ENCODE assay signal across 8 cellular contexts in the genomic region with DNA sequence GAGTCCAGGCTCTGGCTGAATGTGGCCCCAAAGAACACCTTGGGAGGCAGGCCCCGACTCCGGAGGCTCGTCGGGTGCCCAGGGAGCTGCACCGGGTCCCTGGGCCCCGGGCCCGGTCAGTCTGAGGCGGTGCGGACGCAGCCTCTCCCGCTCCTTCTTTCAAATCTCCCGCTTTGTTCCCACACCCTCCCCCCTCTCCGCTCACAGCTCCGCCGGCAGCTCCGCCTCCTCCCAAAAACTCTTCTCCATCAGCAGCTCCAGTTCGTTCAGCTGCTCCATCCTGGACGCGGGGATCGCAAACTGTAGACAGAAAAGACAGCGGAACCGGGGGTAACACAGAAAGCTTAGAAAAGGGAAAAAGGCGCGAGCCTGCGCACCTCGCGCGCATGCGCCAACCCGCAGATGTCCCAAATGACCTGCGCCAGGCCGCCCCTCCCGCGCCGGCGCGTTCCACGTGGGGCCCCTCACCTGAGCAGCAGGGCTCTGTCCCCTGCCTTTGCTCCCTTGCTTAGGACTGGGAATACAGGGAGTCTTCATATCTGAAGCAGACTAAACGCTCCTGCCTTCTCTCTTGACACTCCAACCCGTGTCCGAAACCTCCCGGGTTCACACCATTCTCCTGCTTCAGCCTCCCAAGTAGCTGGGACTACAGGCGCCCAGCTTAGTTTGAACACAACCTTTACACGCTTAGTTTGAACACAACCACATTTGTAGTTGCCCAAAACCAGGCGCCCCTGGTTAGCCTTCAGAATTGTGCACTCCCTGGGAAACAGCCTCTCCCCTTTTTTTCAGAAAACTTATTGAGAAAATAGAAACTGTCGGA. TPM values are rescaled to one million over a fixed set of nuclear protein-coding genes. Genes with fewer than 3 reads are reported as not detected.
DNase-seq lines count a peak whose midpoint lies in the region; ATAC-seq, FAIRE-seq and TF ChIP-seq lines count a peak whose summit lies in the region.

Gene DNA2 (minus strand): TSS at position 388 of the 823 bp plus-strand sequence. CDS start 109 bp downstream, at position 279.

- H3F3A ChIP-seq in DOHH2 (ENCODE audit: control insufficient read depth, insufficient read depth) = peaks cover 4% of the 10 kb centered on the region; the same call in 1 of the 2 replicates

- H3K4me2 ChIP-seq in DOHH2 (ENCODE audit: low read length) = peak within 1 kb of the TSS; percentile 59

- peaks cover 19% of the 10 kb centered on the region for H3K4me1 ChIP-seq in DOHH2 (ENCODE audit: control insufficient read depth, low read length)

- no peaks in the 10 kb centered on the region for H3K27me3 ChIP-seq in DOHH2 (ENCODE audit: control insufficient read depth, low read length)

- H3K27me3 Mint-ChIP-seq in activated T-helper 1 cell treated with anti-CD3 and anti-CD28 coated beads, Interleukin-12 subunit alpha, Interleukin-12 subunit beta, Interleukin-2, Interleukin-4 antibody, amounts not matched to agents 30 ng/mL and 10 ng/mL and 1 ng/mL, durations not matched to agents 14 hours and 24 hours and 36 hours (ENCODE audit: insufficient read depth) = no peaks in the 10 kb centered on the region
- no peaks in the 10 kb centered on the region for H3K27me3 Mint-ChIP-seq in naive thymus-derived CD8-positive, alpha-beta T cell

- H3K36me3 Mint-ChIP-seq in activated T-helper 1 cell treated with anti-CD3 and anti-CD28 coated beads, Interleukin-12 subunit alpha, Interleukin-12 subunit beta, Interleukin-2, Interleukin-4 antibody, amounts not matched to agents 30 ng/mL and 10 ng/mL and 1 ng/mL, durations not matched to agents 14 hours and 24 hours and 36 hours (ENCODE audit: low read depth) = peaks cover 15% of the 10 kb centered on the region
- H3K36me3 Mint-ChIP-seq in naive thymus-derived CD8-positive, alpha-beta T cell = peaks cover 0 to 2% (median 0%) of the 10 kb centered on the region in 3 donors

- H3K4me1 Mint-ChIP-seq in activated T-helper 1 cell treated with anti-CD3 and anti-CD28 coated beads, Interleukin-12 subunit alpha, Interleukin-12 subunit beta, Interleukin-2, Interleukin-4 antibody, amounts not matched to agents 30 ng/mL and 10 ng/mL and 1 ng/mL, durations not matched to agents 14 hours and 24 hours and 36 hours (ENCODE audit: low read depth) = peaks cover 25% of the 10 kb centered on the region
- H3K4me1 Mint-ChIP-seq in naive thymus-derived CD8-positive, alpha-beta T cell = peaks cover 6 to 23% (median 19%) of the 10 kb centered on the region in 4 donors

- peak within 1 kb of the TSS; percentile 95 for H3K27ac Mint-ChIP-seq in activated T-helper 1 cell treated with anti-CD3 and anti-CD28 coated beads, Interleukin-12 subunit alpha, Interleukin-12 subunit beta, Interleukin-2, Interleukin-4 antibody, amounts not matched to agents 30 ng/mL and 10 ng/mL and 1 ng/mL, durations not matched to agents 14 hours and 24 hours and 36 hours
- H3K27ac Mint-ChIP-seq in naive thymus-derived CD8-positive, alpha-beta T cell = peak within 1 kb of the TSS; percentile 40 to 94 (median 86)

- POLR2A ChIA-PET in naive thymus-derived CD8-positive, alpha-beta T cell (lab: Charles Lee) = interaction anchor here (0.7 to 1.0 kb wide), 2 partner anchors 65 to 707 kb away, joined by 3 to 4 read pairs; no protein-coding TSS in a partner anchor

- no peaks in the 10 kb centered on the region for H3K9me3 Mint-ChIP-seq in activated T-helper 1 cell treated with anti-CD3 and anti-CD28 coated beads, Interleukin-12 subunit alpha, Interleukin-12 subunit beta, Interleukin-2, Interleukin-4 antibody, amounts not matched to agents 30 ng/mL and 10 ng/mL and 1 ng/mL, durations not matched to agents 14 hours and 24 hours and 36 hours
- no peaks in the 10 kb centered on the region for H3K9me3 Mint-ChIP-seq in naive thymus-derived CD8-positive, alpha-beta T cell

- peaks cover 47% of the 10 kb centered on the region for H3K36me3 ChIP-seq in DOHH2 (ENCODE audit: control insufficient read depth, low read length)

- TF ChIP-seq CTCF in DOHH2 (IDR thresholded peaks at IDR 0.05; ENCODE audit: low read depth, low read length, poor library complexity, severe bottlenecking) = no peak

- peaks cover 54% of the 10 kb centered on the region for H3K79me2 ChIP-seq in DOHH2 (ENCODE audit: control insufficient read depth, low read length)

- H3K9me2 ChIP-seq in DOHH2 (replicated peaks; ENCODE audit: control insufficient read depth, low read length) = no peaks in the 10 kb centered on the region

- no peaks in the 10 kb centered on the region for H3K9me3 ChIP-seq in DOHH2 (ENCODE audit: control insufficient read depth, insufficient read depth, low read length)

- H3K4me3 ChIP-seq in DOHH2 (ENCODE audit: low read length) = peak within 1 kb of the TSS; percentile 80

- peak; percentile 82 for ATAC-seq in GM21723 (IDR thresholded peaks at IDR 0.05; ENCODE audit: unreplicated experiment)
- ATAC-seq in naive thymus-derived CD8-positive, alpha-beta T cell = peak; percentile 84 to 92

- peak within 1 kb of the TSS; percentile 96 for H3K4me3 Mint-ChIP-seq in activated T-helper 1 cell treated with anti-CD3 and anti-CD28 coated beads, Interleukin-12 subunit alpha, Interleukin-12 subunit beta, Interleukin-2, Interleukin-4 antibody, amounts not matched to agents 30 ng/mL and 10 ng/mL and 1 ng/mL, durations not matched to agents 14 hours and 24 hours and 36 hours
- peak within 1 kb of the TSS; percentile 95 to 99 (median 98) for H3K4me3 Mint-ChIP-seq in naive thymus-derived CD8-positive, alpha-beta T cell

- H4K20me1 ChIP-seq in DOHH2 (ENCODE audit: control insufficient read depth, insufficient read depth, low read depth, low read length) = peaks cover 4% of the 10 kb centered on the region; the same call in 1 of the 2 replicates

- no peak for FAIRE-seq in RCC 7860 (lab: Jason Lieb, UNC)

- DNase-seq in KG1 (lab: John Stamatoyannopoulos, UW) (peak; percentile 68), RCC 7860 (ENCODE audit: low spot score) (peak; percentile 67), fibroblast of gingiva (ENCODE audit: low read depth) (peak; percentile 25)
- DNase-seq in activated T-helper 1 cell treated with anti-CD3 and anti-CD28 coated beads, Interleukin-12 subunit alpha, Interleukin-12 subunit beta, Interleukin-2, Interleukin-4 antibody, amounts not matched to agents 30 ng/mL and 10 ng/mL and 1 ng/mL, durations not matched to agents 14 hours and 24 hours and 36 hours (ENCODE audit: low spot score) = peak; percentile 71
- peak; percentile 52 to 82 (median 64) for DNase-seq in naive thymus-derived CD8-positive, alpha-beta T cell
- DNase-seq in stimulated activated naive CD4-positive, alpha-beta T cell (lab: John Stamatoyannopoulos, UW) = peak; percentile 43 to 75 (median 52)

- H3K27ac ChIP-seq in DOHH2 (ENCODE audit: low read depth, low read length) = peak within 1 kb of the TSS; percentile 78

- intact Hi-C loops in activated T-helper 1 cell treated with anti-CD3 and anti-CD28 coated beads, Interleukin-12 subunit alpha, Interleukin-12 subunit beta, Interleukin-2, Interleukin-4 antibody, amounts not matched to agents 30 ng/mL and 10 ng/mL and 1 ng/mL, durations not matched to agents 14 hours and 24 hours and 36 hours (cut with micrococcal nuclease) = loop anchor here (1.0 to 2.0 kb wide), 6 partner anchors 21 to 429 kb away; partner anchors contain the start of genes CCAR1, DDX50, HNRNPH3 and PBLD

RNA-seq across cellular contexts. Expression of gene DNA2, which starts in this region (rescaled TPM):
- total RNA-seq in activated T-helper 1 cell treated with anti-CD3 and anti-CD28 coated beads, Interleukin-12 subunit alpha, Interleukin-12 subunit beta, Interleukin-2, Interleukin-4 antibody, amounts not matched to agents 30 ng/mL and 10 ng/mL and 1 ng/mL, durations not matched to agents 14 hours and 24 hours and 36 hours = 50.2 and 54.3 TPM in 2 replicates
- total RNA-seq in naive thymus-derived CD8-positive, alpha-beta T cell = 1 to 10 TPM; 7.4 to 9.8 TPM
- polyA plus RNA-seq in naive thymus-derived CD8-positive, alpha-beta T cell = under 1 TPM; 0.51 to 0.74 (median 0.54) TPM

Comparison
In these comparisons a context has a peak if more than half of its experiments do, and no peak if none do; other contexts are left out.
1. Peak in every context shown above with its lines: DNase-seq, ATAC-seq, H3K4me3 ChIP-seq and H3K27ac ChIP-seq.